Comparison of ENCODE assay signal across 8 cellular contexts in genomic region chr2:218898109-218898878, GRCh38. TPM values are rescaled to one million over a fixed set of nuclear protein-coding genes. Genes with fewer than 3 reads are reported as not detected.
DNase-seq lines count a peak whose midpoint lies in the region; FAIRE-seq and TF ChIP-seq lines count a peak whose summit lies in the region.

No MANE protein-coding gene starts in this region.

- peaks cover 30 to 80% (median 63%) of the 10 kb centered on the region in 11 experiments for H3K27me3 ChIP-seq in BLaER1 treated with 17β-estradiol and CSF1 and Interleukin-3, amounts not matched to agents 10 nM and 100 nM
- peaks cover 100% of the 10 kb centered on the region for H3K27me3 ChIP-seq in left ventricle myocardium inferior (ENCODE audit: low read depth)

- peak overlapping the region in 8 of 10 experiments; percentile 43 to 67 (median 53); a peak in 11 of 20 replicates for H3K4me3 ChIP-seq in BLaER1 treated with 17β-estradiol and CSF1 and Interleukin-3, amounts not matched to agents 10 nM and 100 nM
- peak overlapping the region; percentile 46 for H3K4me3 ChIP-seq in left ventricle myocardium inferior

- H3K27me3 Mint-ChIP-seq in activated naive CD8-positive, alpha-beta T cell treated with anti-CD3 and anti-CD28 coated beads for 36 hours: peaks cover 48% of the 10 kb centered on the region

- H3K4me2 ChIP-seq in BLaER1 treated with 17β-estradiol and CSF1 and Interleukin-3, amounts not matched to agents 10 nM and 100 nM: peak overlapping the region; percentile 92 to 99 (median 98)

- H3K4me3 Mint-ChIP-seq in activated naive CD8-positive, alpha-beta T cell treated with anti-CD3 and anti-CD28 coated beads for 36 hours: peak overlapping the region; percentile 50

- H3K4me1 Mint-ChIP-seq in activated naive CD8-positive, alpha-beta T cell treated with anti-CD3 and anti-CD28 coated beads for 36 hours: peaks cover 39% of the 10 kb centered on the region

- H3K4me1 ChIP-seq in BLaER1 treated with 17β-estradiol and CSF1 and Interleukin-3, amounts not matched to agents 10 nM and 100 nM: peaks cover 48 to 61% (median 54%) of the 10 kb centered on the region in 10 experiments
- H3K4me1 ChIP-seq in left ventricle myocardium inferior: peaks cover 27% of the 10 kb centered on the region

- peak; percentile 64 for FAIRE-seq in HTR-8/SVneo (lab: Jason Lieb, UNC)

- H3K9me3 ChIP-seq in BLaER1 treated with 17β-estradiol and CSF1 and Interleukin-3, amounts not matched to agents 10 nM and 100 nM (replicated peaks in 1 of 11): no peaks in the 10 kb centered on the region
- H3K9me3 ChIP-seq in left ventricle myocardium inferior (replicated peaks): no peaks in the 10 kb centered on the region

- DNase-seq in GM19238 (ENCODE audit: insufficient read length, low spot score) (peak; percentile 78), HTR-8/SVneo (ENCODE audit: insufficient read length, low spot score) (peak; percentile 70), SKM-1 (lab: John Stamatoyannopoulos, UW; ENCODE audit: unreplicated experiment) (peak; percentile 19), left ventricle myocardium inferior (peak; percentile 67), DMS153 treated with DMSO at 0.1 percent for 48 hours (lab: John Stamatoyannopoulos, UW; ENCODE audit: unreplicated experiment) (no peak)
- DNase-seq in activated naive CD8-positive, alpha-beta T cell treated with anti-CD3 and anti-CD28 coated beads for 36 hours: peak; percentile 83
- DNase-seq in stimulated activated CD4-positive, alpha-beta T cell treated with anti-CD3 and anti-CD28 coated beads, Interleukin-12 subunit alpha, Interleukin-12 subunit beta, amount 100 ng/mL, for 24 hours (ENCODE audit: low read depth in 2 of 2): peak; percentile 57 to 81

- H3K36me3 Mint-ChIP-seq in activated naive CD8-positive, alpha-beta T cell treated with anti-CD3 and anti-CD28 coated beads for 36 hours: peaks cover 6% of the 10 kb centered on the region

- peak overlapping the region; percentile 71 for H3K27ac Mint-ChIP-seq in activated naive CD8-positive, alpha-beta T cell treated with anti-CD3 and anti-CD28 coated beads for 36 hours

- H3K9me3 Mint-ChIP-seq in activated naive CD8-positive, alpha-beta T cell treated with anti-CD3 and anti-CD28 coated beads for 36 hours: no peaks in the 10 kb centered on the region

- peak overlapping the region in 2 of 11 experiments; percentile 69; a peak in 2 of 22 replicates for H3K9ac ChIP-seq in BLaER1 treated with 17β-estradiol and CSF1 and Interleukin-3, amounts not matched to agents 10 nM and 100 nM

- intact Hi-C loops in left ventricle myocardium inferior (cut with micrococcal nuclease): no loop called here

- peaks cover 0 to 53% (median 24%) of the 10 kb centered on the region in 11 experiments; a peak in 13 of 22 replicates for H4K20me1 ChIP-seq in BLaER1 treated with 17β-estradiol and CSF1 and Interleukin-3, amounts not matched to agents 10 nM and 100 nM

- no peak overlapping the region; a peak in 1 of 22 replicates for H3K27ac ChIP-seq in BLaER1 treated with 17β-estradiol and CSF1 and Interleukin-3, amounts not matched to agents 10 nM and 100 nM
- no peak overlapping the region for H3K27ac ChIP-seq in left ventricle myocardium inferior (replicated peaks)

- no peaks in the 10 kb centered on the region for H3K36me3 ChIP-seq in BLaER1 treated with 17β-estradiol and CSF1 and Interleukin-3, amounts not matched to agents 10 nM and 100 nM
- no peaks in the 10 kb centered on the region for H3K36me3 ChIP-seq in left ventricle myocardium inferior

- peak; percentile 94 for TF ChIP-seq CTCF in left ventricle myocardium inferior (IDR thresholded peaks at IDR 0.05; ENCODE audit: borderline replicate concordance)

RNA-seq across cellular contexts. Expression of gene WNT10A, which starts 17.6 kb away (rescaled TPM):
- total RNA-seq in activated naive CD8-positive, alpha-beta T cell treated with anti-CD3 and anti-CD28 coated beads for 36 hours: 1 to 10 TPM; 6.8 to 7.1 TPM
- total RNA-seq in left ventricle myocardium inferior: not detected

RNA-seq across cellular contexts. Expression of gene WNT6, which starts 38.7 kb away (rescaled TPM):
- total RNA-seq in activated naive CD8-positive, alpha-beta T cell treated with anti-CD3 and anti-CD28 coated beads for 36 hours: under 1 TPM in 1 of 2 experiments, not detected in 1; 0.21 TPM
- total RNA-seq in left ventricle myocardium inferior: 1.0 TPM
